In the genomic region with DNA sequence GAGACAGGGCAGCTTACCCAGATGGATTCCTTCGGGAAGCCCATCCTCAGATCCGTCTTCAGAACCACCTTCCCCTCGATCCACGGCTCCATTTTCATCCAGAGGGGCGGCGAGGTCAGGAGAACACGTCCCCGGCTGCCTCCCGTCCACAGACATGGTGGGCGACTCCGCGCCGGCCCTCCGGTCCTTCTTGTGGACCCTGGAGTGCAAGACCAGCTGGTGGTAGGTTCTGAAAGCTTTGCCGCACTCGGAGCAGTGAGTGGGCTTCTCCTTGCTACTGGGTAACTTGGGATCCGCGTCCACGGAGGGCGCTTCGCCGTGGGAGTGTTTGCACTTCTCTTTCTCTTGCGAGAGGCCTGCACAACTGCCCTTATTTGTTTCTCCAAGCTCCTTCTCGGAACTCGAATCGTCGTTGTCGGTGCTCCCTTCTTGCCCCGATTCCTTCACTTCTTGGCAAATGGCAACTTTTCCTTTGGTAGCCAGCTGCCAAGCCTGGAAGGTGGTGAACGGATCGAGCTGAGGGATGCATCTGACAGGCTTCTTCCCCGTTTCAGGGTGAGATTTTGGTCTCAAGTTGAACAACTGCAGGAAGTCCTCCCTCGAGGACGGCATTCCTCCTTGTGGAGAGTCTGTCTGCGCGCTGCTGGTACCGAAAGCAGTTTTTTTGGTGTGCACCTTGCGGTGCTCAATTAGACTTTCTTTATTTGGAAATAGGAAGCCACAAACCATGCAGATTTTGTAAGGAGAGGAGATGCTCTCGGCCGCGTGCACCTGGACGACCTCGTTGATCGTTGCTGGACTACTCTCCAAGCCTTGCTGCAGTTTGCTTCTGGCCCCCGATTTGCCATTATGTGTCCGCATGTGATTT, we compare ENCODE assay signal across 8 cellular contexts.
A peak's percentile ranks its signal among the peaks of the same experiment; 100 is the strongest.
DNase-seq lines count a peak whose midpoint lies in the region; ATAC-seq and TF ChIP-seq lines count a peak whose summit lies in the region.

No MANE protein-coding gene starts in this region.

- H3K36me3 ChIP-seq in RWPE2 (ENCODE audit: low read depth) = peaks cover 64% of the 10 kb centered on the region

- no peaks in the 10 kb centered on the region for H3K27me3 ChIP-seq in RWPE2 (ENCODE audit: insufficient read depth, poor library complexity, severe bottlenecking)

- H3K36me3 Mint-ChIP-seq in effector memory CD8-positive, alpha-beta T cell (ENCODE audit: insufficient read depth) = peaks cover 66% of the 10 kb centered on the region

- peak overlapping the region; percentile 88 to 90 for H3K4me3 Mint-ChIP-seq in effector memory CD8-positive, alpha-beta T cell

- H3K4me3 ChIP-seq in RWPE2 (ENCODE audit: severe bottlenecking) (no peak overlapping the region), skin epidermis (peak overlapping the region in 6 of 7 experiments; percentile 1 to 18 (median 8))

- H3K27ac Mint-ChIP-seq in effector memory CD8-positive, alpha-beta T cell = peak overlapping the region; percentile 89 to 92

- H3K9me3 ChIP-seq in RWPE2 (ENCODE audit: severe bottlenecking) = no peaks in the 10 kb centered on the region

- H3K4me1 Mint-ChIP-seq in effector memory CD8-positive, alpha-beta T cell (ENCODE audit: low read depth in 2 of 2) = peaks cover 52 to 63% of the 10 kb centered on the region in 2 donors

- DNase-seq in RWPE2 (ENCODE audit: low spot score) (no peak), NOMO-1 (lab: John Stamatoyannopoulos, UW; ENCODE audit: unreplicated experiment in 2 of 2) (no peak), COR-L47 (lab: John Stamatoyannopoulos, UW) (no peak), NCI-H345 treated with DMSO at 0.1 percent for 48 hours (lab: John Stamatoyannopoulos, UW; ENCODE audit: unreplicated experiment) (no peak)
- peak in 1 of 3 experiments; percentile 33 for DNase-seq in effector memory CD8-positive, alpha-beta T cell

- ATAC-seq in RWPE2 (ENCODE audit: low read depth) (no peak), HG02610 (IDR thresholded peaks at IDR 0.05; ENCODE audit: unreplicated experiment) (no peak)
- peak; percentile 13 for ATAC-seq in effector memory CD8-positive, alpha-beta T cell (replicated peaks)

- H3K4me1 ChIP-seq in RWPE2 (ENCODE audit: insufficient read depth, poor library complexity, severe bottlenecking) = peaks cover 68% of the 10 kb centered on the region

- peak; percentile 20 for TF ChIP-seq POLR2A in GM18951 (IDR thresholded peaks at IDR 0.05; ENCODE audit: extremely low read depth, insufficient read depth, insufficient read length)

- H3K27me3 Mint-ChIP-seq in effector memory CD8-positive, alpha-beta T cell = no peaks in the 10 kb centered on the region

- in situ Hi-C loops in GM18951 (cut with MboI; ENCODE audit: low sequenced_read_pairs, unreplicated experiment) = no loop called here

- no peak for TF ChIP-seq CTCF in RWPE2 (IDR thresholded peaks at IDR 0.05; ENCODE audit: poor library complexity, severe bottlenecking)

- H3K27ac ChIP-seq in RWPE2 (ENCODE audit: poor library complexity, severe bottlenecking) (peak overlapping the region; percentile 83), skin epidermis (peak overlapping the region in 20 of 21 experiments; percentile 18 to 100 (median 70))

- no peaks in the 10 kb centered on the region for H3K9me3 Mint-ChIP-seq in effector memory CD8-positive, alpha-beta T cell
